8 cellular contexts compared by ENCODE assay signal in genomic region chr17:4263282-4264215, GRCh38. TPM values are rescaled to one million over a fixed set of nuclear protein-coding genes. Genes with fewer than 3 reads are reported as not detected.
DNase-seq lines count a peak whose midpoint lies in the region; ATAC-seq, FAIRE-seq and TF ChIP-seq lines count a peak whose summit lies in the region.

TSS of gene ANKFY1 (minus strand) at chr17:4263979. CDS start at chr17:4263941, 38 bp downstream.

- peak; percentile 97 for FAIRE-seq in GM19239 (lab: Jason Lieb, UNC)

- no peaks in the 10 kb centered on the region for H3K4me1 ChIP-seq in colonic mucosa

- peaks cover 8% of the 10 kb centered on the region for H3K9me3 Mint-ChIP-seq in activated CD4-positive, alpha-beta T cell treated with anti-CD3 and anti-CD28 coated beads, Interleukin-2, amount 10 ng/mL, durations not matched to agents 24 days and 14 days

- no peak for TF ChIP-seq CTCF in colonic mucosa (IDR thresholded peaks at IDR 0.05)

- no peaks in the 10 kb centered on the region for H3K27me3 Mint-ChIP-seq in activated CD4-positive, alpha-beta T cell treated with anti-CD3 and anti-CD28 coated beads, Interleukin-2, amount 10 ng/mL, durations not matched to agents 24 days and 14 days

- peak within 1 kb of the TSS; percentile 95 for H3K27ac Mint-ChIP-seq in activated CD4-positive, alpha-beta T cell treated with anti-CD3 and anti-CD28 coated beads, Interleukin-2, amount 10 ng/mL, durations not matched to agents 24 days and 14 days

- peak within 1 kb of the TSS; percentile 96 for H3K4me3 ChIP-seq in colonic mucosa

- intact Hi-C loops in activated CD4-positive, alpha-beta T cell treated with anti-CD3 and anti-CD28 coated beads, Interleukin-2, amount 10 ng/mL, durations not matched to agents 24 days and 14 days (cut with micrococcal nuclease) = loop anchor here (1.0 to 5.0 kb wide), 3 partner anchors 46 to 120 kb away; partner anchors contain the start of genes CYB5D2, UBE2G1 and ZZEF1
- intact Hi-C loops in colonic mucosa (cut with DNase I) = no loop called here
- intact Hi-C loops in left colon (cut with DNase I, micrococcal nuclease) = no loop called here

- peak within 1 kb of the TSS; percentile 95 for H3K4me3 Mint-ChIP-seq in activated CD4-positive, alpha-beta T cell treated with anti-CD3 and anti-CD28 coated beads, Interleukin-2, amount 10 ng/mL, durations not matched to agents 24 days and 14 days

- peak within 1 kb of the TSS; percentile 93 to 97 for H3K9ac ChIP-seq in colonic mucosa (ENCODE audit: low read depth in 2 of 2, low read length in 2 of 2)

- ATAC-seq in HG03469 (IDR thresholded peaks at IDR 0.05; ENCODE audit: unreplicated experiment) (peak; percentile 67), left colon (peak; percentile 95)

- H3K27ac ChIP-seq in colonic mucosa = peak within 1 kb of the TSS; percentile 81

- H3K27me3 ChIP-seq in colonic mucosa = no peaks in the 10 kb centered on the region

- H3K9me3 ChIP-seq in colonic mucosa = no peaks in the 10 kb centered on the region

- DNase-seq in Ammon's horn (ENCODE audit: low spot score) (peak; percentile 96), GM19239 (ENCODE audit: insufficient read length, low spot score) (peak; percentile 96), NCI-H526 treated with DMSO at 0.1 percent for 48 hours (lab: John Stamatoyannopoulos, UW) (peak; percentile 64), colonic mucosa (peak; percentile 98), left colon (peak; percentile 95 to 98)
- peak; percentile 100 for DNase-seq in activated CD4-positive, alpha-beta T cell treated with anti-CD3 and anti-CD28 coated beads, Interleukin-2, amount 10 ng/mL, durations not matched to agents 24 days and 14 days
- DNase-seq in stimulated activated CD4-positive, alpha-beta T cell treated with anti-CD3 and anti-CD28 coated beads, Interleukin-1b, Interleukin-23, amount 100 ng/mL, for 4 hours (ENCODE audit: low read depth in 2 of 2) = peak; percentile 95 to 97

- H3K4me1 Mint-ChIP-seq in activated CD4-positive, alpha-beta T cell treated with anti-CD3 and anti-CD28 coated beads, Interleukin-2, amount 10 ng/mL, durations not matched to agents 24 days and 14 days = peaks cover 31% of the 10 kb centered on the region

- H3K36me3 Mint-ChIP-seq in activated CD4-positive, alpha-beta T cell treated with anti-CD3 and anti-CD28 coated beads, Interleukin-2, amount 10 ng/mL, durations not matched to agents 24 days and 14 days (ENCODE audit: low read depth) = peaks cover 41% of the 10 kb centered on the region

- H3K36me3 ChIP-seq in colonic mucosa = no peaks in the 10 kb centered on the region

RNA-seq across cellular contexts. Expression of gene ANKFY1, which starts in this region (rescaled TPM):
- 53.1 and 53.6 TPM in 2 replicates for total RNA-seq in activated CD4-positive, alpha-beta T cell treated with anti-CD3 and anti-CD28 coated beads, Interleukin-2, amount 10 ng/mL, durations not matched to agents 24 days and 14 days
- total RNA-seq in colonic mucosa (10 to 100 TPM; 43.8 to 51.8 TPM), left colon (10 to 100 TPM; 46.4 to 59.6 TPM)

Comparison
In these comparisons a context has a peak if more than half of its experiments do, and no peak if none do; other contexts are left out.
1. Peak in every context shown above with its lines: DNase-seq, ATAC-seq, H3K4me3 ChIP-seq and H3K27ac ChIP-seq.